Comparison of ENCODE assay signal across 24 cellular contexts in the genomic region with DNA sequence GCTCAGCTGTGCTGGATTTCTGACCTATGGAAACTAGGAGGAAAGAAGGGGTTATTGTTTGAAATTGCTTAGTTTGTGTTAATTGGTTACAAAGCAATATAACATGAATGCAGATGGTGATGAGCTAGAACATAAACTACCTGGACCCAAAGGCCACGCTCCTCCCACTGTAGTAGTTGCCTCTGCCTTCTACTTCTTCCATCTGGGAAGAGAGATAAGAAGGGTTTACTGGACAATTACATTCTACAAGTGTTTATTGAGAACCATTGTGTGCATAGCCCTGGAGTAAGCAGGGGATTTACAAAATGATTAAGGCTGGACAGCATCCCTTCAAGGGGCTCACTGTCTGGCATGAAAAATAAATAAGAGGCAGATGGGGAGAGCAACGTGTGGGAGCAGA.
"Had no signal": no experiment of that assay in that cellular context is flagged by ENCODE, and none has a peak within 500 bp of the region (broad histone marks: within the 10 kb centered on the region; RNA-seq: fewer than 3 reads in every experiment).

No MANE protein-coding gene starts in this region.

- H3K9me3 Mint-ChIP-seq: nephron; neural progenitor cell; stimulated activated effector memory CD8-positive, alpha-beta T cell treated with anti-CD3 and anti-CD28 coated beads, Interleukin-12 subunit alpha, Interleukin-12 subunit beta, amount 100 ng/mL, for 72 hours; stimulated activated naive B cell treated with anti-CD40 and anti-IgM and Interleukin-4, amounts not matched to agents 10 μg/mL and 1 μg/mL and 100 μg/mL, for 72 hours had no signal

- H3K27ac Mint-ChIP-seq: natural killer cell; nephron; neural progenitor cell; progenitor cell of endocrine pancreas; stimulated activated effector memory CD8-positive, alpha-beta T cell treated with anti-CD3 and anti-CD28 coated beads, Interleukin-12 subunit alpha, Interleukin-12 subunit beta, amount 100 ng/mL, for 72 hours; stimulated activated naive B cell treated with anti-CD40 and anti-IgM and Interleukin-4, amounts not matched to agents 10 μg/mL and 1 μg/mL and 100 μg/mL, for 72 hours; stimulated activated naive CD8-positive, alpha-beta T cell treated with anti-CD3 and anti-CD28 coated beads, Interleukin-15, Interleukin-2, amounts not matched to agents 100 ng/mL and 50 ng/mL, for 24 hours had no signal

- H3K4me1 Mint-ChIP-seq: natural killer cell; nephron; stimulated activated effector memory CD8-positive, alpha-beta T cell treated with anti-CD3 and anti-CD28 coated beads, Interleukin-12 subunit alpha, Interleukin-12 subunit beta, amount 100 ng/mL, for 72 hours; stimulated activated naive B cell treated with anti-CD40 and anti-IgM and Interleukin-4, amounts not matched to agents 10 μg/mL and 1 μg/mL and 100 μg/mL, for 72 hours had no signal

- H3K4me3 Mint-ChIP-seq: natural killer cell; nephron; neural progenitor cell; stimulated activated effector memory CD8-positive, alpha-beta T cell treated with anti-CD3 and anti-CD28 coated beads, Interleukin-12 subunit alpha, Interleukin-12 subunit beta, amount 100 ng/mL, for 72 hours; stimulated activated naive B cell treated with anti-CD40 and anti-IgM and Interleukin-4, amounts not matched to agents 10 μg/mL and 1 μg/mL and 100 μg/mL, for 72 hours; stimulated activated naive CD8-positive, alpha-beta T cell treated with anti-CD3 and anti-CD28 coated beads, Interleukin-15, Interleukin-2, amounts not matched to agents 100 ng/mL and 50 ng/mL, for 24 hours had no signal

- H3K27me3 Mint-ChIP-seq: progenitor cell of endocrine pancreas; stimulated activated naive B cell treated with anti-CD40 and anti-IgM and Interleukin-4, amounts not matched to agents 10 μg/mL and 1 μg/mL and 100 μg/mL, for 72 hours; stimulated activated naive CD8-positive, alpha-beta T cell treated with anti-CD3 and anti-CD28 coated beads, Interleukin-15, Interleukin-2, amounts not matched to agents 100 ng/mL and 50 ng/mL, for 24 hours had no signal

- DNase-seq: natural killer cell; occipital lobe; ovary; posterior cingulate gyrus; psoas muscle; right cardiac atrium; right lobe of liver; sigmoid colon; small intestine; stimulated activated CD4-positive, alpha-beta T cell treated with anti-CD3 and anti-CD28 coated beads, Interleukin-15, amount 100 ng/mL, for 24 hours; stimulated activated CD4-positive, alpha-beta T cell treated with anti-CD3 and anti-CD28 coated beads, Interleukin-2, amount 100 ng/mL, for 24 hours; stimulated activated CD4-positive, alpha-beta T cell treated with anti-CD3 and anti-CD28 coated beads, Interleukin-2, amount 100 ng/mL, for 48 hours; stimulated activated CD4-positive, alpha-beta T cell treated with anti-CD3 and anti-CD28 coated beads, Interleukin-4, amount 100 ng/mL, for 24 hours; stimulated activated naive B cell treated with anti-CD40 and anti-IgM and Interleukin-4, amounts not matched to agents 10 μg/mL and 1 μg/mL and 100 μg/mL, for 72 hours; stimulated activated naive CD4-positive, alpha-beta T cell treated with Interleukin-2 at 50 U/mL for 16 hours; stomach; thyroid gland; trophoblast cell; upper lobe of left lung had no signal

- H3K36me3 Mint-ChIP-seq: natural killer cell; neural progenitor cell; stimulated activated effector memory CD8-positive, alpha-beta T cell treated with anti-CD3 and anti-CD28 coated beads, Interleukin-12 subunit alpha, Interleukin-12 subunit beta, amount 100 ng/mL, for 72 hours; stimulated activated naive B cell treated with anti-CD40 and anti-IgM and Interleukin-4, amounts not matched to agents 10 μg/mL and 1 μg/mL and 100 μg/mL, for 72 hours had no signal
